8 cellular contexts compared by ENCODE assay signal in the genomic region with DNA sequence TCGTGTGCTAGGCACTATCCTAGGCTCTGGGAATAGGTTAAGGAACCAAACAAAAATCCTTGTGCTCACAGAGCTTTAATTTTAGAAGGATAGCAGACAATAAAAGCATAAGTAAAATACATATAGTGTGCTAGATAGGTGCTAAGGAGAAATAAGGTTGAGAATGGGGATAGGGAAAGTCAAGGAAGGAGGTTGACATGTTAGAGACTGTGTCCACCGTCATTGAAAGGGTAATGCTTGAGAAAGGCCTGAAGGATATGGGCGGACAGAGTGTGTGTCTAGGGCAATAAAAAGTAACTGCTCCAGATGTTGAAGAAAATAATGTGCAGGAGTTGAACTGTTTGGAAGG. TPM values are rescaled to one million over a fixed set of nuclear protein-coding genes. Genes with fewer than 3 reads are reported as not detected.
DNase-seq lines count a peak whose midpoint lies in the region; ATAC-seq, FAIRE-seq and TF ChIP-seq lines count a peak whose summit lies in the region.

No MANE protein-coding gene starts in this region.

- peaks cover 0 to 11% (median 5%) of the 10 kb centered on the region in 11 experiments; a peak in 6 of 22 replicates for H3K9me3 ChIP-seq in BLaER1 treated with 17β-estradiol and CSF1 and Interleukin-3, amounts not matched to agents 10 nM and 100 nM (replicated peaks in 1 of 11)
- H3K9me3 ChIP-seq in GM12878 (replicated peaks; ENCODE audit: control insufficient read depth, insufficient read depth, low read length), result no peaks in the 10 kb centered on the region
- no peaks in the 10 kb centered on the region for H3K9me3 ChIP-seq in muscle layer of duodenum (ENCODE audit: control insufficient read depth in 1 of 2, low read length in 2 of 2)

- WGBS in GM12878 (ENCODE audit: insufficient coverage, insufficient replicate concordance, low lambda C conversion rate, missing lambda C conversion rate), result 3% methylated on average over 3 of the region's 3 CpGs

- SMC1A ChIA-PET in GM12878 (lab: Charles Lee; ENCODE audit: uncharacterized antibody, unreplicated experiment), result interaction anchor here (0.8 to 1.9 kb wide), 6 partner anchors 10 to 204 kb away, joined by 3 to 9 read pairs (median 4); no protein-coding TSS in a partner anchor

- TF ChIP-seq RAD21 in GM12878 (IDR thresholded peaks at IDR 0.05; ENCODE audit: insufficient read depth, low read depth, low read length), result no peak

- H3K27me3 ChIP-seq in BLaER1 treated with 17β-estradiol and CSF1 and Interleukin-3, amounts not matched to agents 10 nM and 100 nM, result no peaks in the 10 kb centered on the region
- H3K27me3 ChIP-seq in GM12878 (replicated peaks in 1 of 2; ENCODE audit: control insufficient read depth in 2 of 2, insufficient read depth in 2 of 2, low read length in 1 of 2) (no peaks in the 10 kb centered on the region; a peak in 1 of 4 replicates), muscle layer of duodenum (ENCODE audit: low read depth, low read length) (no peaks in the 10 kb centered on the region)

- peaks cover 14% of the 10 kb centered on the region for H3K79me2 ChIP-seq in GM12878 (ENCODE audit: control insufficient read depth, insufficient read depth, low read length)

- peaks cover 0 to 34% (median 0%) of the 10 kb centered on the region in 11 experiments; a peak in 9 of 22 replicates for H4K20me1 ChIP-seq in BLaER1 treated with 17β-estradiol and CSF1 and Interleukin-3, amounts not matched to agents 10 nM and 100 nM
- H4K20me1 ChIP-seq in GM12878 (ENCODE audit: control insufficient read depth, insufficient read depth), result no peaks in the 10 kb centered on the region; the same call in 1 of the 2 replicates

- H3K4me2 ChIP-seq in BLaER1 treated with 17β-estradiol and CSF1 and Interleukin-3, amounts not matched to agents 10 nM and 100 nM, result peak overlapping the region; percentile 64 to 98 (median 77)
- H3K4me2 ChIP-seq in GM12878 (ENCODE audit: control insufficient read depth, insufficient read depth), result peak overlapping the region; percentile 68

- H3K9ac ChIP-seq in BLaER1 treated with 17β-estradiol and CSF1 and Interleukin-3, amounts not matched to agents 10 nM and 100 nM, result peak overlapping the region; percentile 35 to 89 (median 85); a peak in 19 of 22 replicates
- H3K9ac ChIP-seq in GM12878 (ENCODE audit: control insufficient read depth, insufficient read depth, low read length), result no peak overlapping the region; the same call in 1 of the 2 replicates

- POLR2A ChIA-PET in GM12878 (lab: Charles Lee), result no interaction called here

- no peak for TF ChIP-seq POLR2A in GM12878 (IDR thresholded peaks at IDR 0.05; ENCODE audit: low read depth, low read length)

- DNase-seq in GM12878 (ENCODE audit: low read depth, low spot score), result no peak
- no peak for DNase-seq in RPMI8226
- no peak for DNase-seq in GM19239 (ENCODE audit: insufficient read length, low spot score)
- no peak for DNase-seq in left colon

- TF ChIP-seq CTCF in GM12878 (IDR thresholded peaks at IDR 0.05 in 2 of 3, conservative IDR thresholded peaks at IDR 0.05 in 1 of 3; ENCODE audit: control insufficient read depth in 2 of 3, extremely low read depth in 1 of 3, insufficient read depth in 1 of 3, low read depth in 3 of 3, low read length in 3 of 3), result no peak

- no TSS peak for BruUV-seq in GM12878 (replicated peaks; lab: Mats Ljungman, UMichigan)

- ATAC-seq in HG02852 (IDR thresholded peaks at IDR 0.05; ENCODE audit: unreplicated experiment) (peak; percentile 7), GM12878 (peak; percentile 1; the same call in 2 of the 3 replicates), HG03135 (IDR thresholded peaks at IDR 0.05; ENCODE audit: unreplicated experiment) (no peak), left colon (no peak)

- CTCF ChIA-PET in GM12878 (lab: Yijun Ruan, JAX), result interaction anchor here (0.6 to 16.4 kb wide), 19 partner anchors 9 to 555 kb away, joined by 3 to 157 read pairs (median 4); a partner anchor contains a TSS

- RAD21 ChIA-PET in GM12878 (lab: Charles Lee; ENCODE audit: unreplicated experiment), result interaction anchor here (0.8 to 3.1 kb wide), 7 partner anchors 56 to 555 kb away, joined by 3 to 21 read pairs (median 3); a partner anchor contains a TSS

- H3K27ac ChIP-seq in BLaER1 treated with 17β-estradiol and CSF1 and Interleukin-3, amounts not matched to agents 10 nM and 100 nM, result no peak overlapping the region
- no peak overlapping the region for H3K27ac ChIP-seq in GM12878 (ENCODE audit: control insufficient read depth, insufficient read depth)
- H3K27ac ChIP-seq in muscle layer of duodenum (ENCODE audit: low read length), result peak overlapping the region; percentile 14

- peaks cover 12 to 26% (median 17%) of the 10 kb centered on the region in 10 experiments for H3K4me1 ChIP-seq in BLaER1 treated with 17β-estradiol and CSF1 and Interleukin-3, amounts not matched to agents 10 nM and 100 nM
- peaks cover 3% of the 10 kb centered on the region; the same call in 1 of the 2 replicates for H3K4me1 ChIP-seq in GM12878 (ENCODE audit: control insufficient read depth, insufficient read depth, low read length)
- peaks cover 4 to 5% of the 10 kb centered on the region in 2 donors for H3K4me1 ChIP-seq in muscle layer of duodenum (ENCODE audit: control insufficient read depth in 1 of 2, insufficient read depth in 2 of 2, low read length in 2 of 2)

- peak overlapping the region; percentile 89 to 100 (median 95) for H3K4me3 ChIP-seq in BLaER1 treated with 17β-estradiol and CSF1 and Interleukin-3, amounts not matched to agents 10 nM and 100 nM
- H3K4me3 ChIP-seq in GM12878 (peak overlapping the region; percentile 56), muscle layer of duodenum (ENCODE audit: low read depth in 1 of 2, low read length in 2 of 2) (peak overlapping the region; percentile 66 to 89)

- intact Hi-C loops in GM12878 (cut with micrococcal nuclease; ENCODE audit: unreplicated experiment), result loop anchor here (1.0 to 5.0 kb wide), 2 partner anchors 91 to 204 kb away; a partner anchor contains a TSS
- intact Hi-C loops in left colon (cut with DNase I, micrococcal nuclease), result no loop called here

- H3K36me3 ChIP-seq in BLaER1 treated with 17β-estradiol and CSF1 and Interleukin-3, amounts not matched to agents 10 nM and 100 nM, result no peaks in the 10 kb centered on the region
- H3K36me3 ChIP-seq in GM12878 (ENCODE audit: control insufficient read depth in 2 of 2, insufficient read depth in 2 of 2, low read length in 1 of 2) (no peaks in the 10 kb centered on the region), muscle layer of duodenum (ENCODE audit: control insufficient read depth in 1 of 2, insufficient read depth in 2 of 2, low read length in 2 of 2) (no peaks in the 10 kb centered on the region)

- no peak for TF ChIP-seq EP300 in GM12878 (IDR thresholded peaks at IDR 0.05; ENCODE audit: borderline replicate concordance in 1 of 2, control insufficient read depth in 1 of 2, low read depth in 2 of 2, low read length in 2 of 2)

- peak overlapping the region; percentile 95 for H2AFZ ChIP-seq in GM12878 (ENCODE audit: control insufficient read depth, low read depth, low read length)

- in situ Hi-C loops in GM12878 (cut with MboI), result loop anchor here (5.0 kb wide), 2 partner anchors 51 to 206 kb away; no protein-coding TSS in a partner anchor

- no peak for FAIRE-seq in GM12878 (lab: Jason Lieb, UNC)
- FAIRE-seq in GM19239 (lab: Jason Lieb, UNC), result no peak

TF ChIP-seq in GM12878, 131 proteins besides CTCF, POLR2A, EP300 and RAD21 (continues in another document):
- TF ChIP-seq ZNF384 (IDR thresholded peaks at IDR 0.05; ENCODE audit: borderline replicate concordance, low read depth, low read length), result no peak
- TF ChIP-seq, protein P1, sequence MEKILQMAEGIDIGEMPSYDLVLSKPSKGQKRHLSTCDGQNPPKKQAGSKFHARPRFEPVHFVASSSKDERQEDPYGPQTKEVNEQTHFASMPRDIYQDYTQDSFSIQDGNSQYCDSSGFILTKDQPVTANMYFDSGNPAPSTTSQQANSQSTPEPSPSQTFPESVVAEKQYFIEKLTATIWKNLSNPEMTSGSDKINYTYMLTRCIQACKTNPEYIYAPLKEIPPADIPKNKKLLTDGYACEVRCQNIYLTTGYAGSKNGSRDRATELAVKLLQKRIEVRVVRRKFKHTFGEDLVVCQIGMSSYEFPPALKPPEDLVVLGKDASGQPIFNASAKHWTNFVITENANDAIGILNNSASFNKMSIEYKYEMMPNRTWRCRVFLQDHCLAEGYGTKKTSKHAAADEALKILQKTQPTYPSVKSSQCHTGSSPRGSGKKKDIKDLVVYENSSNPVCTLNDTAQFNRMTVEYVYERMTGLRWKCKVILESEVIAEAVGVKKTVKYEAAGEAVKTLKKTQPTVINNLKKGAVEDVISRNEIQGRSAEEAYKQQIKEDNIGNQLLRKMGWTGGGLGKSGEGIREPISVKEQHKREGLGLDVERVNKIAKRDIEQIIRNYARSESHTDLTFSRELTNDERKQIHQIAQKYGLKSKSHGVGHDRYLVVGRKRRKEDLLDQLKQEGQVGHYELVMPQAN (conservative IDR thresholded peaks at IDR 0.05), result no peak
- TF ChIP-seq SMAD1 (IDR thresholded peaks at IDR 0.05; ENCODE audit: low read depth, partially characterized antibody), result no peak
- TF ChIP-seq MTA2 (IDR thresholded peaks at IDR 0.05; ENCODE audit: low read depth), result no peak

RNA-seq across cellular contexts. Expression of a gene that starts 0.5 kb away (rescaled TPM):
- 44.4 and 45.0 TPM in 2 replicates for total RNA-seq in GM12878 (2013; cell fraction: nucleolus; rRNA removed)
- 16.2 and 18.6 TPM in 2 replicates for total RNA-seq in GM12878 (2014; rRNA removed)
- 21.5 and 22.2 TPM in 2 replicates for total RNA-seq in GM12878 (2014; rRNA removed; fragmentation: Illumina TruSeq; extraction: Trizol)
- 16.2 and 17.9 TPM in 2 replicates for total RNA-seq in GM12878 (2021)
- 6.9 TPM for polyA plus RNA-seq in GM12878 (2011; ENCODE audit: low read depth)
- polyA plus RNA-seq in GM12878 (2011; rRNA removed), result 26.4 and 36.3 TPM in 2 replicates
- polyA plus RNA-seq in GM12878 (2011; cell fraction: cytosol; rRNA removed), result 12.2 and 13.4 TPM in 2 replicates
- polyA plus RNA-seq in GM12878 (2011; cell fraction: nucleus; rRNA removed), result 22.2 and 22.6 TPM in 2 replicates
- polyA plus RNA-seq in GM12878 (2012), result 7.7 and 10.2 TPM in 2 replicates
- polyA plus RNA-seq in GM12878 (2014; fragmentation: Illumina TruSeq; extraction: Trizol), result 20.4 and 26.2 TPM in 2 replicates
- 1 to 10 TPM; 5.7 to 8.3 TPM for polyA plus RNA-seq in GM12878 (2014; fragmentation: Nextera tagmentation; extraction: Ambion mirVana)
- 13.0 and 16.2 TPM in 2 replicates for polyA plus RNA-seq in GM12878 (2014; rRNA removed)
- polyA plus RNA-seq in GM12878 (2016; fragmentation: Nextera tagmentation; extraction: Ambion mirVana), result 10 to 100 TPM; 14.9 to 16.1 TPM
- polyA minus RNA-seq in GM12878 (2011; rRNA and poly(A)+ RNA removed), result 23.5 and 27.9 TPM in 2 replicates
- 6.8 and 10.0 TPM in 2 replicates for polyA minus RNA-seq in GM12878 (2011; cell fraction: cytosol; rRNA and poly(A)+ RNA removed)
- polyA minus RNA-seq in GM12878 (2011; cell fraction: nucleus; rRNA and poly(A)+ RNA removed), result 11.4 and 18.4 TPM in 2 replicates
- total RNA-seq in left colon, result 10 to 100 TPM; 30.7 to 37.7 TPM

Comparison
In these comparisons a context has a peak if more than half of its experiments do, and no peak if none do; other contexts are left out.
1. ATAC-seq: peak in HG02852 (single experiment) and GM12878 (single experiment); none in HG03135 (single experiment) and left colon (single experiment).
2. Peak in every context shown above with its lines, with median percentiles within 50 percentile points of each other: H3K4me3 ChIP-seq.